ENCODE assay signal across 23 cellular contexts in the genomic region with DNA sequence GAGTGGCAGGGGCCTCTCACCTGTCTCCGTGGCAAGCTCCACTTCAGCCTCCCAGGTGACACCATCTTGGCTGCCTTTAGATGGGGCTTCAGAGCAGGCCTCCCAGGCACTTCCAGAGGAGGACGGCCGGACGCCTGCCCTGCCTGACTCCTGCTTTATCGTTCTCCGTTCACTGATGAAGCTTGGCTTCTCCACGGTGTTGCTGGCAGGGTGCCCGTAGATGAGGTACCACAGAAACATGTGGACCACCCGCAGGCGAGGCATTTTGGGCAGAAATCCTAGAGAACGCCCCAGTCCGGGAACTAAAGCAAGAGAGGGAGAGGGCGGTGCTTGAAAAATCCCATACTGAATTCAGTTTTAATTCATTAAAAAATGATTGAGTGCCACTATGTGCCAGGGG. TPM values are rescaled to one million over a fixed set of nuclear protein-coding genes. Genes with fewer than 3 reads are reported as not detected.
A peak's percentile ranks its signal among the peaks of the same experiment; 100 is the strongest.
DNase-seq lines count a peak whose midpoint lies in the region; ATAC-seq, FAIRE-seq and TF ChIP-seq lines count a peak whose summit lies in the region.
"Had no signal": no experiment of that assay in that cellular context is flagged by ENCODE, and none has a peak within 500 bp of the region (broad histone marks: within the 10 kb centered on the region; RNA-seq: fewer than 3 reads in every experiment).

No MANE protein-coding gene starts in this region.

- intact Hi-C loops in left cardiac atrium (cut with DNase I) (no loop called here), left ventricle myocardium inferior (cut with micrococcal nuclease) (no loop called here), kidney (cut with DNase I) (no loop called here), aorta (cut with DNase I) (no loop called here)

- peaks cover 9% of the 10 kb centered on the region for H3K4me1 Mint-ChIP-seq in brain
- H3K4me1 Mint-ChIP-seq: activated naive CD4-positive, alpha-beta T cell treated with anti-CD3 and anti-CD28 coated beads, Interleukin-2, amount 50 U/mL, for 24 hours; CD4-positive, alpha-beta memory T cell had no signal

- H3K27me3 Mint-ChIP-seq in brain = no peaks in the 10 kb centered on the region
- H3K27me3 Mint-ChIP-seq: activated CD4-positive, alpha-beta memory T cell treated with anti-CD3 and anti-CD28 coated beads, Interleukin-2, amount 10 ng/mL, durations not matched to agents 7 days and 5 days; activated naive CD4-positive, alpha-beta T cell treated with anti-CD3 and anti-CD28 coated beads, Interleukin-2, amount 50 U/mL, for 24 hours; activated T-cell treated with anti-CD3 and anti-CD28 coated beads, Interleukin-2, amount 50 U/mL, for 24 hours; CD4-positive, alpha-beta memory T cell; natural killer cell treated with Interleukin-12 subunit alpha and Interleukin-12 subunit beta and Interleukin-15 and Interleukin-18, amount 100 ng/mL, for 72 hours had no signal

- H3K27me3 ChIP-seq in left ventricle myocardium inferior (ENCODE audit: low read depth) = no peaks in the 10 kb centered on the region
- H3K27me3 ChIP-seq in aorta (ENCODE audit: control insufficient read depth in 1 of 2, insufficient read depth in 2 of 2, low read length in 1 of 2) = no peaks in the 10 kb centered on the region
- H3K27me3 ChIP-seq: tibial artery had no signal

- H3K9ac ChIP-seq in kidney (ENCODE audit: low read length in 2 of 2) = no peak overlapping the region

- H3K36me3 ChIP-seq in left ventricle myocardium inferior (peaks cover 100% of the 10 kb centered on the region), kidney (ENCODE audit: control insufficient read depth in 1 of 2, insufficient read depth in 2 of 2, low read length in 2 of 2) (peaks cover 52 to 61% of the 10 kb centered on the region in 2 donors), aorta (ENCODE audit: control insufficient read depth in 1 of 2, insufficient read depth in 2 of 2, low read length in 1 of 2) (peaks cover 12% of the 10 kb centered on the region in 2 donors)

- no peak for FAIRE-seq in kidney (lab: Jason Lieb, UNC)
- FAIRE-seq: A549, H1, islet of Langerhans had no signal

- peak overlapping the region in 3 of 5 experiments; percentile 44 to 90 (median 78) for H3K27ac Mint-ChIP-seq in brain
- H3K27ac Mint-ChIP-seq: activated CD4-positive, alpha-beta memory T cell treated with anti-CD3 and anti-CD28 coated beads, Interleukin-2, amount 10 ng/mL, durations not matched to agents 7 days and 5 days; activated T-cell treated with anti-CD3 and anti-CD28 coated beads, Interleukin-2, amount 50 U/mL, for 24 hours; natural killer cell treated with Interleukin-12 subunit alpha and Interleukin-12 subunit beta and Interleukin-15 and Interleukin-18, amount 100 ng/mL, for 72 hours; T-helper 1 cell treated with Interleukin-12 subunit alpha and Interleukin-12 subunit beta and Interleukin-4 antibody, amounts not matched to agents 30 μg/mL and 1 μg/mL, for 36 hours had no signal

- peak; percentile 68 for DNase-seq in left cardiac atrium
- no peak for DNase-seq in left ventricle myocardium inferior
- DNase-seq in kidney = peak; percentile 55
- peak; percentile 76 to 87 for DNase-seq in aorta
- DNase-seq in activated CD4-positive, CD25-positive, alpha-beta regulatory T cell treated with anti-CD3 and anti-CD28 coated beads, Interleukin-2, amount 50 U/mL, for 72 hours = no peak
- DNase-seq: activated CD4-positive, alpha-beta memory T cell treated with anti-CD3 and anti-CD28 coated beads, Interleukin-2, amount 10 ng/mL, durations not matched to agents 7 days and 5 days; activated T-cell treated with anti-CD3 and anti-CD28 coated beads, Interleukin-2, amount 50 U/mL, for 24 hours; CD4-positive, alpha-beta memory T cell; DMS53; mesendoderm; NCI-H1436 treated with DMSO at 0.1 percent for 48 hours; stimulated activated CD4-positive, alpha-beta T cell treated with anti-CD3 and anti-CD28 coated beads, Interleukin-12 subunit alpha, Interleukin-12 subunit beta, amount 100 ng/mL, for 4 hours had no signal

- no peak overlapping the region for H3K4me3 Mint-ChIP-seq in brain
- H3K4me3 Mint-ChIP-seq: activated CD4-positive, alpha-beta memory T cell treated with anti-CD3 and anti-CD28 coated beads, Interleukin-2, amount 10 ng/mL, durations not matched to agents 7 days and 5 days; activated naive CD4-positive, alpha-beta T cell treated with anti-CD3 and anti-CD28 coated beads, Interleukin-2, amount 50 U/mL, for 24 hours; activated T-cell treated with anti-CD3 and anti-CD28 coated beads, Interleukin-2, amount 50 U/mL, for 24 hours; CD4-positive, alpha-beta memory T cell; natural killer cell treated with Interleukin-12 subunit alpha and Interleukin-12 subunit beta and Interleukin-15 and Interleukin-18, amount 100 ng/mL, for 72 hours; T-helper 1 cell treated with Interleukin-12 subunit alpha and Interleukin-12 subunit beta and Interleukin-4 antibody, amounts not matched to agents 30 μg/mL and 1 μg/mL, for 36 hours had no signal

- peaks cover 88% of the 10 kb centered on the region for H3K36me3 Mint-ChIP-seq in brain

- H3K9me3 Mint-ChIP-seq in brain = no peaks in the 10 kb centered on the region
- H3K9me3 Mint-ChIP-seq: activated CD4-positive, alpha-beta memory T cell treated with anti-CD3 and anti-CD28 coated beads, Interleukin-2, amount 10 ng/mL, durations not matched to agents 7 days and 5 days; activated naive CD4-positive, alpha-beta T cell treated with anti-CD3 and anti-CD28 coated beads, Interleukin-2, amount 50 U/mL, for 24 hours; activated T-cell treated with anti-CD3 and anti-CD28 coated beads, Interleukin-2, amount 50 U/mL, for 24 hours; CD4-positive, alpha-beta memory T cell; natural killer cell treated with Interleukin-12 subunit alpha and Interleukin-12 subunit beta and Interleukin-15 and Interleukin-18, amount 100 ng/mL, for 72 hours; T-helper 1 cell treated with Interleukin-12 subunit alpha and Interleukin-12 subunit beta and Interleukin-4 antibody, amounts not matched to agents 30 μg/mL and 1 μg/mL, for 36 hours had no signal

- H3K4me3 ChIP-seq in left ventricle myocardium inferior (no peak overlapping the region), kidney (ENCODE audit: low read length in 2 of 2) (no peak overlapping the region), aorta (ENCODE audit: low read length in 2 of 2) (no peak overlapping the region)
- H3K4me3 ChIP-seq: A549, prostate gland, tibial artery had no signal

- H3K27ac ChIP-seq in left ventricle myocardium inferior (replicated peaks) (no peak overlapping the region), kidney (ENCODE audit: low read depth in 2 of 2, low read length in 2 of 2) (no peak overlapping the region), aorta (ENCODE audit: low read depth in 1 of 2, low read length in 2 of 2) (no peak overlapping the region)
- H3K27ac ChIP-seq: A549, prostate gland, tibial artery had no signal

- peak; percentile 38 to 77 for ATAC-seq in left cardiac atrium
- ATAC-seq in aorta (ENCODE audit: low FRiP score) = no peak
- no peak for ATAC-seq in GM21367 (IDR thresholded peaks at IDR 0.05; ENCODE audit: unreplicated experiment)
- no peak for ATAC-seq in GM21576 (IDR thresholded peaks at IDR 0.05; ENCODE audit: unreplicated experiment)
- ATAC-seq: A549; natural killer cell treated with Interleukin-12 subunit alpha and Interleukin-12 subunit beta and Interleukin-15 and Interleukin-18, amount 100 ng/mL, for 72 hours had no signal

- H3K4me1 ChIP-seq in left ventricle myocardium inferior = peaks cover 37% of the 10 kb centered on the region
- peaks cover 0 to 3% of the 10 kb centered on the region in 2 donors for H3K4me1 ChIP-seq in kidney (ENCODE audit: control insufficient read depth in 1 of 2, insufficient read depth in 1 of 2, low read depth in 1 of 2, low read length in 2 of 2)
- H3K4me1 ChIP-seq in aorta (ENCODE audit: control insufficient read depth in 1 of 2, insufficient read depth in 2 of 2, low read length in 2 of 2) = no peaks in the 10 kb centered on the region
- H3K4me1 ChIP-seq: A549, prostate gland, tibial artery had no signal

- TF ChIP-seq CTCF in left ventricle myocardium inferior (IDR thresholded peaks at IDR 0.05; ENCODE audit: borderline replicate concordance) (no peak), brain (conservative IDR thresholded peaks at IDR 0.05) (no peak), kidney (IDR thresholded peaks at IDR 0.05; ENCODE audit: borderline replicate concordance, extremely low read depth, insufficient read depth) (no peak)

- WGBS in aorta, 2 donors = 45 to 49% methylated on average over 13 of the region's 13 CpGs

- no peaks in the 10 kb centered on the region for H3K9me3 ChIP-seq in left ventricle myocardium inferior (replicated peaks)
- H3K9me3 ChIP-seq in kidney (ENCODE audit: control insufficient read depth in 1 of 2, low read length in 2 of 2) = no peaks in the 10 kb centered on the region
- H3K9me3 ChIP-seq in aorta (ENCODE audit: control insufficient read depth, low read length) = no peaks in the 10 kb centered on the region
- H3K9me3 ChIP-seq: A549, prostate gland, tibial artery had no signal

RNA-seq across cellular contexts. Expression of a gene that starts 54.5 kb away (rescaled TPM):
- total RNA-seq in left cardiac atrium (10 to 100 TPM; 43.3 to 53.6 TPM), left ventricle myocardium inferior (46.9 TPM), kidney (59.0 TPM), aorta (10 to 100 TPM; 37.9 to 57.4 TPM)
- polyA plus RNA-seq in brain (ENCODE audit: insufficient read depth, low read depth, low replicate concordance) (111 TPM), kidney (ENCODE audit: insufficient read depth, low read depth, low replicate concordance) (81.7 TPM), aorta (10 to 100 TPM in 1 of 2 donors, 1 to 10 TPM in 1; 9.4 to 72.2 TPM)

RNA-seq across cellular contexts. Expression of a gene that starts 54.8 kb away (rescaled TPM):
- total RNA-seq in left cardiac atrium (10 to 100 TPM; 10.0 to 14.4 TPM), left ventricle myocardium inferior (12.0 TPM), kidney (40.2 TPM), aorta (10 to 100 TPM; 18.9 to 29.4 TPM)
- polyA plus RNA-seq in brain (ENCODE audit: insufficient read depth, low read depth, low replicate concordance) (13.5 TPM), kidney (ENCODE audit: insufficient read depth, low read depth, low replicate concordance) (4.0 TPM), aorta (1 to 10 TPM in 1 of 2 donors, under 1 TPM in 1; 0.88 to 9.5 TPM)

Comparison
In these comparisons a context has a peak if more than half of its experiments do, and no peak if none do; other contexts are left out.
1. DNase-seq: peak in left cardiac atrium (single experiment), kidney (single experiment) and aorta (2 of 2); none in left ventricle myocardium inferior (single experiment) and activated CD4-positive, CD25-positive, alpha-beta regulatory T cell treated with anti-CD3 and anti-CD28 coated beads, Interleukin-2, amount 50 U/mL, for 72 hours (single experiment).
2. ATAC-seq: peak in left cardiac atrium (2 of 2); none in aorta (single experiment), GM21367 (single experiment) and GM21576 (single experiment).